In genomic region chr2:28103611-28104010, GRCh38 we compare ENCODE assay signal across 20 cellular contexts.
"Had no signal": no experiment of that assay in that cellular context is flagged by ENCODE, and none has a peak within 500 bp of the region (broad histone marks: within the 10 kb centered on the region; RNA-seq: fewer than 3 reads in every experiment).

No MANE protein-coding gene starts in this region.

- H3K4me2 ChIP-seq: neural progenitor cell had no signal

- H3K27ac ChIP-seq: neural progenitor cell, ovary had no signal

- H3K9me3 ChIP-seq: gastroesophageal sphincter, mucosa of descending colon, ovary had no signal

- H3K27me3 ChIP-seq: gastroesophageal sphincter, neural progenitor cell, ovary had no signal

- H3K4me3 ChIP-seq: gastroesophageal sphincter, mucosa of descending colon, neural progenitor cell, ovary had no signal

- ATAC-seq: activated naive CD8-positive, alpha-beta T cell treated with anti-CD3 and anti-CD28 coated beads, Interleukin-2, amount 50 U/mL, for 24 hours; gastroesophageal sphincter; mucosa of descending colon; naive thymus-derived CD4-positive, alpha-beta T cell; sciatic nerve had no signal

- H3K4me1 ChIP-seq: neural progenitor cell had no signal

- H2AFZ ChIP-seq: neural progenitor cell had no signal

- H3K36me3 ChIP-seq: gastroesophageal sphincter, neural progenitor cell, ovary had no signal

- H3K9ac ChIP-seq: neural progenitor cell had no signal

- DNase-seq: activated CD4-positive, alpha-beta T cell treated with anti-CD3 and anti-CD28 coated beads, Interleukin-2, amount 10 ng/mL, durations not matched to agents 7 days and 5 days; activated CD8-positive, alpha-beta memory T cell treated with anti-CD3 and anti-CD28 coated beads for 24 hours; activated CD8-positive, alpha-beta memory T cell treated with anti-CD3 and anti-CD28 coated beads, Interleukin-2, amount 50 U/mL, for 48 hours; activated effector memory CD4-positive, alpha-beta T cell treated with Interleukin-2 at 50 U/mL for 16 hours; activated naive CD4-positive, alpha-beta T cell treated with anti-CD3 and anti-CD28 coated beads, Interleukin-2, amount 10 ng/mL, durations not matched to agents 7 days and 5 days; activated naive CD8-positive, alpha-beta T cell treated with anti-CD3 and anti-CD28 coated beads, Interleukin-2, amount 50 U/mL, for 24 hours; activated T-cell treated with anti-CD3 and anti-CD28 coated beads, Interleukin-2, amount 50 U/mL, for 48 hours; anterior cingulate cortex; cerebellar nuclear complex; effector CD4-positive, alpha-beta T cell; immature natural killer cell; kidney glomerular epithelial cell; mucosa of descending colon; naive thymus-derived CD4-positive, alpha-beta T cell; ovary; stimulated activated naive CD4-positive, alpha-beta T cell; trophoblast cell had no signal
